Comparison of ENCODE assay signal across 8 cellular contexts in the genomic region with DNA sequence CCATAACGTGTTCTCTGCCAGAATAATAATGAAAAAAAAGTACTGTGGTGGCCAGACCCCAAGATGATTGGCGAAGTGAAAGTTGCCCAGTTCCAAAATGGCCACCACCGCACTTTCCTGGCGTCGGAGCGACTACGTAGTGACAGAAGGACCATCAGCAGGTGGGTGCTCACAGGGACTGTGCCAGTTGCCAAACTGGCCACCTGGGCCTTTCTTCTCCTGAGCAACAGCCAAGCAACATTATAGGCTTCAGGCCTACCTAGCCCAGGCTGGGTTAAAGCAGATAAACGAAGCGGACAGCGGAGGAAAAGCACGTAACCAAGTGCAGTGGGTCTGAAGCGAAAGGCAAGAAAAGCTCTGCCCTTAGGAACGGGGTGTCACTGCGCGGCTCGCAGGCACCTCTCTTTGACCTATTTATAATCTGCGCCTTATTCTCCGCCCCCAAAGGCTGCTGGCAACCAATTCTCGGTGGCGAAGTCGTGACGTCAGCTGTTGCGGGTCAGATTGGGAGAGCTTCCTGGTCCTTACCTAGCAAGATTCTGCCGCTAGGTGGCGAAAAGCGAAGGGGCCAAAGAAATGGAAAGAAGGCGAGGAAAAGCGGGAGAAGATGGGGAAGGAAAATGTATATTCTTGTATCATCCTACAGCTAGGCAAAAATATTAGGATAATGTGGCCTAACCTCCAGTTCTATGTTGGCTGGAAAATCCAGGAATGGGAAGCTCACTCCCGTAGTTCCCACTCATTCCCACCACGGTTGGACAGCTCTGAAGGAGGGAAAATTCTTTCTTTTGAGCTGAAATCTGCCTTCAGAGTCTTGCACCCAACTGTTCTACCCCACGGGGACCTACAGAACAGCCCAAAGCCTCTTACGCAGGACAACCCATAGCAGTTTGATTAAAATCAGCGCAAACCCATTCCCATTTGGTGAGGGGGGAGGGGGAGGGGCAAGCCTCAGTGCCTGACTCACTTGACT. TPM values are rescaled to one million over a fixed set of nuclear protein-coding genes. Genes with fewer than 3 reads are reported as not detected.
DNase-seq lines count a peak whose midpoint lies in the region; ATAC-seq and TF ChIP-seq lines count a peak whose summit lies in the region.

No MANE protein-coding gene starts in this region.

- peak; percentile 95 to 96 for DNase-seq in Caco-2
- peak; percentile 93 for DNase-seq in HT1080 (ENCODE audit: low read depth)
- peak; percentile 95 to 97 for DNase-seq in NOMO-1 (lab: John Stamatoyannopoulos, UW; ENCODE audit: unreplicated experiment in 2 of 2)
- peak; percentile 99 for DNase-seq in activated CD8-positive, alpha-beta memory T cell treated with anti-CD3 and anti-CD28 coated beads, Interleukin-2, amount 10 ng/mL, durations not matched to agents 7 days and 5 days
- peak; percentile 99 for DNase-seq in endodermal cell
- peak; percentile 91 to 97 for DNase-seq in stimulated activated CD8-positive, alpha-beta memory T cell treated with anti-CD3 and anti-CD28 coated beads, Interleukin-15, amount 100 ng/mL, for 4 hours (ENCODE audit: low read depth in 2 of 2)

- no peaks in the 10 kb centered on the region for H3K9me3 ChIP-seq in Caco-2
- H3K9me3 ChIP-seq in endodermal cell (ENCODE audit: control insufficient read depth, low read length), result no peaks in the 10 kb centered on the region
- H3K9me3 ChIP-seq in mesodermal cell (ENCODE audit: control insufficient read depth, low read length), result no peaks in the 10 kb centered on the region

- no TSS peak for BruUV-seq in Caco-2 (replicated peaks; lab: Mats Ljungman, UMichigan)

- peak; percentile 94 for ATAC-seq in GM21360 (IDR thresholded peaks at IDR 0.05; ENCODE audit: unreplicated experiment)
- ATAC-seq in activated CD8-positive, alpha-beta memory T cell treated with anti-CD3 and anti-CD28 coated beads, Interleukin-2, amount 10 ng/mL, durations not matched to agents 7 days and 5 days, result peak; percentile 97

- peak overlapping the region; percentile 63 for H3K27ac Mint-ChIP-seq in Caco-2 (ENCODE audit: unreplicated experiment)
- H3K27ac Mint-ChIP-seq in activated CD8-positive, alpha-beta memory T cell treated with anti-CD3 and anti-CD28 coated beads, Interleukin-2, amount 10 ng/mL, durations not matched to agents 7 days and 5 days, result peak overlapping the region; percentile 99
- H3K27ac Mint-ChIP-seq in endodermal cell, result peak overlapping the region; percentile 93

- intact Hi-C loops in Caco-2 (cut with micrococcal nuclease; ENCODE audit: unreplicated experiment), result loop anchor here (2.0 kb wide), 2 partner anchors 99 to 185 kb away; no protein-coding TSS in a partner anchor

- H3K4me3 ChIP-seq in Caco-2 (ENCODE audit: low read depth, low read length) (peak overlapping the region; percentile 41), endodermal cell (ENCODE audit: low read length) (peak overlapping the region; percentile 78), mesodermal cell (ENCODE audit: extremely low read depth, insufficient read depth, low read length, poor library complexity, severe bottlenecking) (peak overlapping the region; percentile 23)

- H3K27me3 Mint-ChIP-seq in Caco-2 (ENCODE audit: insufficient read depth, unreplicated experiment) (no peaks in the 10 kb centered on the region), endodermal cell (ENCODE audit: insufficient read depth) (no peaks in the 10 kb centered on the region)
- peaks cover under 1% of the 10 kb centered on the region for H3K27me3 Mint-ChIP-seq in activated CD8-positive, alpha-beta memory T cell treated with anti-CD3 and anti-CD28 coated beads, Interleukin-2, amount 10 ng/mL, durations not matched to agents 7 days and 5 days

- H3K36me3 ChIP-seq in Caco-2 (ENCODE audit: control insufficient read depth, insufficient read depth, low read length) (no peaks in the 10 kb centered on the region), endodermal cell (ENCODE audit: control insufficient read depth, insufficient read depth, low read length) (no peaks in the 10 kb centered on the region), mesodermal cell (ENCODE audit: control insufficient read depth, insufficient read depth, low read length) (no peaks in the 10 kb centered on the region)

- 13 to 14% methylated on average over 21 to 33 of the region's 33 CpGs for WGBS in endodermal cell (ENCODE audit: insufficient coverage in 1 of 2, insufficient read length in 1 of 2), 2 experiments
- 6 to 7% methylated on average over 18 to 25 of the region's 33 CpGs for WGBS in mesodermal cell (ENCODE audit: insufficient coverage in 2 of 2), 2 experiments

- H3K4me3 Mint-ChIP-seq in Caco-2 (ENCODE audit: unreplicated experiment), result peak overlapping the region; percentile 76
- peak overlapping the region; percentile 90 for H3K4me3 Mint-ChIP-seq in activated CD8-positive, alpha-beta memory T cell treated with anti-CD3 and anti-CD28 coated beads, Interleukin-2, amount 10 ng/mL, durations not matched to agents 7 days and 5 days
- H3K4me3 Mint-ChIP-seq in endodermal cell, result peak overlapping the region; percentile 67

- H3K27me3 ChIP-seq in Caco-2 (replicated peaks; ENCODE audit: control insufficient read depth, insufficient read depth, low read length) (no peaks in the 10 kb centered on the region), endodermal cell (ENCODE audit: control insufficient read depth, insufficient read depth, low read length, poor library complexity, severe bottlenecking) (peaks cover 7% of the 10 kb centered on the region)

- no peaks in the 10 kb centered on the region for H3K9me3 Mint-ChIP-seq in Caco-2 (ENCODE audit: unreplicated experiment)
- no peaks in the 10 kb centered on the region for H3K9me3 Mint-ChIP-seq in activated CD8-positive, alpha-beta memory T cell treated with anti-CD3 and anti-CD28 coated beads, Interleukin-2, amount 10 ng/mL, durations not matched to agents 7 days and 5 days (ENCODE audit: low read depth)
- H3K9me3 Mint-ChIP-seq in endodermal cell, result no peaks in the 10 kb centered on the region

- CTCF ChIA-PET in Caco-2 (lab: Charles Lee), result interaction anchor here (0.7 to 1.8 kb wide), 19 partner anchors 8 to 452 kb away, joined by 3 to 18 read pairs (median 4); no protein-coding TSS in a partner anchor
- CTCF ChIA-PET in activated CD8-positive, alpha-beta memory T cell treated with anti-CD3 and anti-CD28 coated beads, Interleukin-2, amount 10 ng/mL, durations not matched to agents 7 days and 5 days (lab: Charles Lee), result interaction anchor here (0.6 to 8.3 kb wide), 44 partner anchors 8 to 566 kb away, joined by 3 to 117 read pairs (median 4); a partner anchor contains a TSS

- peak; percentile 69 to 91 for TF ChIP-seq CTCF in Caco-2 (IDR thresholded peaks at IDR 0.05; ENCODE audit: insufficient read depth in 1 of 2, low read depth in 1 of 2, low read length in 1 of 2, severe bottlenecking in 1 of 2, unreplicated experiment in 1 of 2)
- peak; percentile 90 for TF ChIP-seq CTCF in endodermal cell (conservative IDR thresholded peaks at IDR 0.05)

- H3K27ac ChIP-seq in endodermal cell (ENCODE audit: low read depth, low read length) (no peak overlapping the region), mesodermal cell (ENCODE audit: low read depth, low read length, severe bottlenecking) (no peak overlapping the region)

- H3K36me3 Mint-ChIP-seq in Caco-2 (ENCODE audit: insufficient read depth, unreplicated experiment) (peaks cover 7% of the 10 kb centered on the region), endodermal cell (ENCODE audit: low read depth) (no peaks in the 10 kb centered on the region)
- no peaks in the 10 kb centered on the region for H3K36me3 Mint-ChIP-seq in activated CD8-positive, alpha-beta memory T cell treated with anti-CD3 and anti-CD28 coated beads, Interleukin-2, amount 10 ng/mL, durations not matched to agents 7 days and 5 days

- peaks cover 7% of the 10 kb centered on the region for H3K4me1 Mint-ChIP-seq in Caco-2 (ENCODE audit: low read depth, unreplicated experiment)
- H3K4me1 Mint-ChIP-seq in activated CD8-positive, alpha-beta memory T cell treated with anti-CD3 and anti-CD28 coated beads, Interleukin-2, amount 10 ng/mL, durations not matched to agents 7 days and 5 days, result peaks cover 11% of the 10 kb centered on the region
- H3K4me1 Mint-ChIP-seq in endodermal cell, result peaks cover 10% of the 10 kb centered on the region

- peak overlapping the region; percentile 41 for H3K9ac ChIP-seq in endodermal cell (ENCODE audit: extremely low read depth, low read length, poor library complexity, severe bottlenecking)

- 0 out of 2 replicates have a peak, but pooled peaks cover 3% of the 10 kb centered on the region for H3K4me1 ChIP-seq in Caco-2
- H3K4me1 ChIP-seq in endodermal cell (ENCODE audit: control insufficient read depth, insufficient read depth, low read length), result no peaks in the 10 kb centered on the region
- H3K4me1 ChIP-seq in mesodermal cell (ENCODE audit: control insufficient read depth, insufficient read depth, low read length, poor library complexity, severe bottlenecking), result peaks cover 3% of the 10 kb centered on the region

- POLR2A ChIA-PET in Caco-2 (lab: Charles Lee), result no interaction called here

RNA-seq across cellular contexts. Expression of a gene that starts 6.9 kb away (rescaled TPM):
- not detected in 2 replicates for total RNA-seq in Caco-2 (2022)
- not detected in 2 replicates for total RNA-seq in HT1080 (2014; rRNA removed; shearing (Covaris generic))
- polyA plus RNA-seq in HT1080 (2015; cell fraction: cytosol; rRNA removed), result not detected in 2 replicates
- polyA plus RNA-seq in HT1080 (2015; cell fraction: nucleus; rRNA removed), result not detected in 2 replicates
- not detected for total RNA-seq in activated CD8-positive, alpha-beta memory T cell treated with anti-CD3 and anti-CD28 coated beads, Interleukin-2, amount 10 ng/mL, durations not matched to agents 7 days and 5 days
- total RNA-seq in endodermal cell, result not detected
- not detected for polyA plus RNA-seq in endodermal cell (2013, experiment 1 of 2)
- polyA plus RNA-seq in endodermal cell (2013, experiment 2 of 2), result not detected
- not detected for polyA plus RNA-seq in mesodermal cell (2013, experiment 1 of 2)
- polyA plus RNA-seq in mesodermal cell (2013, experiment 2 of 2), result not detected

RNA-seq across cellular contexts. Expression of a gene that starts 17.0 kb away (rescaled TPM):
- total RNA-seq in Caco-2 (2022) (3.3 and 4.1 TPM in 2 replicates), endodermal cell (10 to 100 TPM; 81.8 to 99.1 TPM)
- total RNA-seq in HT1080 (2014; rRNA removed; shearing (Covaris generic)), result 5.4 and 10.4 TPM in 2 replicates
- polyA plus RNA-seq in HT1080 (2015; cell fraction: cytosol; rRNA removed), result 9.8 and 13.5 TPM in 2 replicates
- polyA plus RNA-seq in HT1080 (2015; cell fraction: nucleus; rRNA removed), result 146 and 187 TPM in 2 replicates
- total RNA-seq in activated CD8-positive, alpha-beta memory T cell treated with anti-CD3 and anti-CD28 coated beads, Interleukin-2, amount 10 ng/mL, durations not matched to agents 7 days and 5 days, result 1 to 10 TPM; 6.0 to 8.1 TPM
- 59.1 TPM for polyA plus RNA-seq in endodermal cell (2013, experiment 1 of 2)
- 52.2 TPM for polyA plus RNA-seq in endodermal cell (2013, experiment 2 of 2)
- 55.8 TPM for polyA plus RNA-seq in mesodermal cell (2013, experiment 1 of 2)
- 48.3 TPM for polyA plus RNA-seq in mesodermal cell (2013, experiment 2 of 2)

RNA-seq across cellular contexts. Expression of a gene that starts 31.0 kb away (rescaled TPM):
- total RNA-seq in Caco-2 (2022) (not detected in 2 replicates), endodermal cell (under 1 TPM; 0.24 to 0.59 TPM)
- not detected in 2 replicates for total RNA-seq in HT1080 (2014; rRNA removed; shearing (Covaris generic))
- not detected in 2 replicates for polyA plus RNA-seq in HT1080 (2015; cell fraction: cytosol; rRNA removed)
- not detected in 2 replicates for polyA plus RNA-seq in HT1080 (2015; cell fraction: nucleus; rRNA removed)
- total RNA-seq in activated CD8-positive, alpha-beta memory T cell treated with anti-CD3 and anti-CD28 coated beads, Interleukin-2, amount 10 ng/mL, durations not matched to agents 7 days and 5 days, result 10 to 100 TPM; 14.1 to 16.1 TPM
- 0.11 TPM for polyA plus RNA-seq in endodermal cell (2013, experiment 1 of 2)
- not detected for polyA plus RNA-seq in endodermal cell (2013, experiment 2 of 2)
- polyA plus RNA-seq in mesodermal cell (2013, experiment 1 of 2), result not detected
- polyA plus RNA-seq in mesodermal cell (2013, experiment 2 of 2), result not detected

Comparison
In these comparisons a context has a peak if more than half of its experiments do, and no peak if none do; other contexts are left out.
1. H3K4me3 ChIP-seq: peak in every context shown above with its lines; median percentile 78 in endodermal cell; 41 in Caco-2; 23 in mesodermal cell.
2. RNA of a gene that starts 31.0 kb away (total RNA-seq): 14.1 to 16.1 TPM in activated CD8-positive, alpha-beta memory T cell treated with anti-CD3 and anti-CD28 coated beads, Interleukin-2, amount 10 ng/mL, durations not matched to agents 7 days and 5 days; 0.24 to 0.59 TPM in endodermal cell, not detected in Caco-2 and not detected in HT1080; every median in the first group is over 4 times any median in the second.
3. Peak in every context shown above with its lines, with median percentiles within 50 percentile points of each other: DNase-seq, H3K27ac Mint-ChIP-seq and H3K4me3 Mint-ChIP-seq.